In the genomic region with DNA sequence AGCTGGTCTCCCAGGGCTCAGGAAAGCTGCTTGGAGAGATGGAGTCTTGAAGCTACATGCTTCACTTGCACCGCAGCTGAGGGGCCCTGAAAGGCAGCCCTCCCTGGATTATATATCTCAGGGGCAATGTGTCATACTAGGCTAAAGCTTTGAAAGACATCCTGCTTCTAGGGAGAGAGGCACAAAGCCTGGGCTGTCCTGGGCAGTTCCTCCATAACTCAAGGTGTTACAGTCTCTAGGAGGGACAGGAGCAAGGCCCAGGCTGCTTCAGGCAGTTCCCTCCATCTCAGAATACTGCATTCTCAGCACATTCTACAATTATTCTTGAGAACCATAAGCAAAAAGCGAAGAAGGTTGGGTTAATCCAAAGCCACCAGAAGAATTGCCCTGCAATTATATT, we compare ENCODE assay signal across 19 cellular contexts. TPM values are rescaled to one million over a fixed set of nuclear protein-coding genes. Genes with fewer than 3 reads are reported as not detected.
DNase-seq lines count a peak whose midpoint lies in the region; ATAC-seq, FAIRE-seq and TF ChIP-seq lines count a peak whose summit lies in the region.
"Had no signal": no experiment of that assay in that cellular context is flagged by ENCODE, and none has a peak within 500 bp of the region (broad histone marks: within the 10 kb centered on the region; RNA-seq: fewer than 3 reads in every experiment).

No MANE protein-coding gene starts in this region.

- ATAC-seq in HepG2 = no peak
- ATAC-seq in right lobe of liver = no peak
- no peak for ATAC-seq in stimulated activated memory B cell treated with anti-CD40 and anti-IgM and Interleukin-4, amounts not matched to agents 10 μg/mL and 1 μg/mL and 100 μg/mL, for 72 hours
- ATAC-seq in activated CD8-positive, alpha-beta memory T cell treated with anti-CD3 and anti-CD28 coated beads, Interleukin-2, amount 10 ng/mL, durations not matched to agents 7 days and 5 days = no peak

- H2AFZ ChIP-seq in HepG2 (ENCODE audit: low read length) = no peak overlapping the region

- no peak for DNase-seq in HepG2 (ENCODE audit: low spot score)
- DNase-seq in right lobe of liver = no peak
- DNase-seq in left kidney (ENCODE audit: low read depth, low spot score) = peak; percentile 57
- no peak for DNase-seq in activated CD8-positive, alpha-beta memory T cell treated with anti-CD3 and anti-CD28 coated beads, Interleukin-2, amount 10 ng/mL, durations not matched to agents 7 days and 5 days
- DNase-seq in endodermal cell = no peak
- no peak for DNase-seq in G401 (ENCODE audit: low spot score)
- DNase-seq: CD4-positive, alpha-beta memory T cell; DMS153; DMS79; GF-D8; H9; KG1 had no signal

- intact Hi-C loops in HepG2 (cut with micrococcal nuclease; ENCODE audit: unreplicated experiment) (no loop called here), right lobe of liver (cut with DNase I) (no loop called here)

- 0% methylated on average over 2 of the region's 2 CpGs for WGBS in HepG2 (ENCODE audit: low lambda C conversion rate)
- 66% methylated on average over 2 of the region's 2 CpGs for WGBS in right lobe of liver (ENCODE audit: insufficient coverage, low coverage, low lambda C conversion rate, missing lambda C conversion rate)
- 81 to 100% methylated on average over 1 to 2 of the region's 2 CpGs for WGBS in endodermal cell (ENCODE audit: insufficient coverage in 1 of 2, insufficient read length in 1 of 2), 2 experiments

- TF ChIP-seq EP300 in HepG2 (IDR thresholded peaks at IDR 0.05; ENCODE audit: low read depth in 2 of 2, low read length in 2 of 2) = no peak
- TF ChIP-seq EP300 in HepG2 (CRISPR knock-in tag; IDR thresholded peaks at IDR 0.05; ENCODE audit: borderline replicate concordance) = no peak

- H3K9ac ChIP-seq in HepG2 (ENCODE audit: insufficient read depth, low read depth, low read length) = no peak overlapping the region
- no peak overlapping the region for H3K9ac ChIP-seq in endodermal cell (ENCODE audit: extremely low read depth, low read length, poor library complexity, severe bottlenecking)
- H3K9ac ChIP-seq: BLaER1 had no signal

- H3K36me3 ChIP-seq in HepG2 (replicated peaks in 1 of 2; ENCODE audit: control insufficient read depth in 1 of 2, insufficient read depth in 2 of 2, low read length in 2 of 2) = no peaks in the 10 kb centered on the region
- no peaks in the 10 kb centered on the region for H3K36me3 ChIP-seq in right lobe of liver
- H3K36me3 ChIP-seq in endodermal cell (ENCODE audit: control insufficient read depth, insufficient read depth, low read length) = no peaks in the 10 kb centered on the region
- H3K36me3 ChIP-seq: BLaER1 had no signal

- H3K9me3 Mint-ChIP-seq in stimulated activated memory B cell treated with anti-CD40 and anti-IgM and Interleukin-4, amounts not matched to agents 10 μg/mL and 1 μg/mL and 100 μg/mL, for 72 hours = peaks cover 6% of the 10 kb centered on the region
- no peaks in the 10 kb centered on the region for H3K9me3 Mint-ChIP-seq in activated CD8-positive, alpha-beta memory T cell treated with anti-CD3 and anti-CD28 coated beads, Interleukin-2, amount 10 ng/mL, durations not matched to agents 7 days and 5 days (ENCODE audit: low read depth)
- H3K9me3 Mint-ChIP-seq in endodermal cell = peaks cover 4% of the 10 kb centered on the region
- H3K9me3 Mint-ChIP-seq: IgD-negative memory B cell had no signal

- no TSS peak for BruUV-seq in HepG2 (replicated peaks; lab: Mats Ljungman, UMichigan)

- no peaks in the 10 kb centered on the region for H3K27me3 Mint-ChIP-seq in stimulated activated memory B cell treated with anti-CD40 and anti-IgM and Interleukin-4, amounts not matched to agents 10 μg/mL and 1 μg/mL and 100 μg/mL, for 72 hours
- peaks cover 40% of the 10 kb centered on the region for H3K27me3 Mint-ChIP-seq in activated CD8-positive, alpha-beta memory T cell treated with anti-CD3 and anti-CD28 coated beads, Interleukin-2, amount 10 ng/mL, durations not matched to agents 7 days and 5 days
- H3K27me3 Mint-ChIP-seq in endodermal cell (ENCODE audit: insufficient read depth) = peaks cover 33% of the 10 kb centered on the region
- H3K27me3 Mint-ChIP-seq: IgD-negative memory B cell had no signal

- H3K27ac ChIP-seq in HepG2 (ENCODE audit: extremely low read length, insufficient read depth, low read length) = no peak overlapping the region
- no peak overlapping the region for H3K27ac ChIP-seq in right lobe of liver
- no peak overlapping the region for H3K27ac ChIP-seq in endodermal cell (ENCODE audit: low read depth, low read length)
- H3K27ac ChIP-seq: 22Rv1, BLaER1, HL-60 had no signal

- FAIRE-seq in HepG2 (lab: Jason Lieb, UNC) = no peak
- FAIRE-seq: H1 had no signal

- in situ Hi-C loops in HepG2 (cut with HindIII; ENCODE audit: extremely low pct_ligation_motif_present, low pct_unique_long_range_greater_than_20kb) = no loop called here
- in situ Hi-C loops in G401 (cut with HindIII; ENCODE audit: low sequenced_read_pairs) = no loop called here

- H3K79me2 ChIP-seq in HepG2 (ENCODE audit: insufficient read depth, low read length) = no peaks in the 10 kb centered on the region

- H3K4me1 Mint-ChIP-seq in stimulated activated memory B cell treated with anti-CD40 and anti-IgM and Interleukin-4, amounts not matched to agents 10 μg/mL and 1 μg/mL and 100 μg/mL, for 72 hours = peaks cover 49% of the 10 kb centered on the region
- H3K4me1 Mint-ChIP-seq in activated CD8-positive, alpha-beta memory T cell treated with anti-CD3 and anti-CD28 coated beads, Interleukin-2, amount 10 ng/mL, durations not matched to agents 7 days and 5 days = peaks cover 2% of the 10 kb centered on the region
- no peaks in the 10 kb centered on the region for H3K4me1 Mint-ChIP-seq in endodermal cell
- H3K4me1 Mint-ChIP-seq: CD14-positive monocyte; CD4-positive, alpha-beta memory T cell; H9 had no signal

- TF ChIP-seq POLR2A in HepG2 (IDR thresholded peaks at IDR 0.05; ENCODE audit: insufficient read depth in 1 of 2, low read depth in 2 of 2, low read length in 2 of 2) = no peak
- no peak for TF ChIP-seq POLR2A in right lobe of liver (IDR thresholded peaks at IDR 0.05)

- no peak overlapping the region for H3K4me2 ChIP-seq in HepG2 (ENCODE audit: low read depth, low read length)
- H3K4me2 ChIP-seq: BLaER1 had no signal

- H3K4me1 ChIP-seq in HepG2 (ENCODE audit: insufficient read depth, low read length) (no peaks in the 10 kb centered on the region), right lobe of liver (no peaks in the 10 kb centered on the region), endodermal cell (ENCODE audit: control insufficient read depth, insufficient read depth, low read length) (no peaks in the 10 kb centered on the region)
- H3K4me1 ChIP-seq: BLaER1 had no signal

- POLR2A ChIA-PET in HepG2 (lab: Yijun Ruan, JAX) = no interaction called here

- H3K4me3 Mint-ChIP-seq in stimulated activated memory B cell treated with anti-CD40 and anti-IgM and Interleukin-4, amounts not matched to agents 10 μg/mL and 1 μg/mL and 100 μg/mL, for 72 hours = no peak overlapping the region
- no peak overlapping the region for H3K4me3 Mint-ChIP-seq in activated CD8-positive, alpha-beta memory T cell treated with anti-CD3 and anti-CD28 coated beads, Interleukin-2, amount 10 ng/mL, durations not matched to agents 7 days and 5 days
- no peak overlapping the region for H3K4me3 Mint-ChIP-seq in endodermal cell
- H3K4me3 Mint-ChIP-seq: CD14-positive monocyte; CD4-positive, alpha-beta memory T cell; H9 had no signal

- no peak for TF ChIP-seq CTCF in HepG2 (CRISPR knock-in tag; IDR thresholded peaks at IDR 0.05)
- no peak for TF ChIP-seq CTCF in right lobe of liver (IDR thresholded peaks at IDR 0.05)
- TF ChIP-seq CTCF in endodermal cell (conservative IDR thresholded peaks at IDR 0.05) = no peak

- H3K27ac Mint-ChIP-seq in stimulated activated memory B cell treated with anti-CD40 and anti-IgM and Interleukin-4, amounts not matched to agents 10 μg/mL and 1 μg/mL and 100 μg/mL, for 72 hours = peak overlapping the region; percentile 73
- H3K27ac Mint-ChIP-seq in activated CD8-positive, alpha-beta memory T cell treated with anti-CD3 and anti-CD28 coated beads, Interleukin-2, amount 10 ng/mL, durations not matched to agents 7 days and 5 days = no peak overlapping the region
- no peak overlapping the region for H3K27ac Mint-ChIP-seq in endodermal cell
- H3K27ac Mint-ChIP-seq: CD14-positive monocyte; CD4-positive, alpha-beta memory T cell; H9; IgD-negative memory B cell had no signal

- H3K4me3 ChIP-seq in HepG2 (replicated peaks in 1 of 3; ENCODE audit: insufficient read depth in 1 of 3, low read depth in 2 of 3, low read length in 3 of 3) = no peak overlapping the region
- H3K4me3 ChIP-seq in right lobe of liver = no peak overlapping the region
- H3K4me3 ChIP-seq in endodermal cell (ENCODE audit: low read length) = no peak overlapping the region
- H3K4me3 ChIP-seq: BLaER1 had no signal

- H4K20me1 ChIP-seq in HepG2 (ENCODE audit: insufficient read depth, low read length) = no peaks in the 10 kb centered on the region
- H4K20me1 ChIP-seq: BLaER1 had no signal

- H3K27me3 ChIP-seq in HepG2 (ENCODE audit: control insufficient read depth in 1 of 2, insufficient read depth in 2 of 2, low read length in 2 of 2) = peaks cover 0 to 12% of the 10 kb centered on the region in 2 experiments; a peak in 1 of 5 replicates
- no peaks in the 10 kb centered on the region for H3K27me3 ChIP-seq in right lobe of liver
- peaks cover 13% of the 10 kb centered on the region for H3K27me3 ChIP-seq in endodermal cell (ENCODE audit: control insufficient read depth, insufficient read depth, low read length, poor library complexity, severe bottlenecking)
- H3K27me3 ChIP-seq: BLaER1 had no signal

- no peak for TF ChIP-seq RAD21 in HepG2 (CRISPR knock-in tag; IDR thresholded peaks at IDR 0.05)

- CTCF ChIA-PET in HepG2 (lab: Yijun Ruan, JAX; ENCODE audit: low intra/inter-chr PET ratio, low total read pairs) = no interaction called here
- CTCF ChIA-PET in activated CD8-positive, alpha-beta memory T cell treated with anti-CD3 and anti-CD28 coated beads, Interleukin-2, amount 10 ng/mL, durations not matched to agents 7 days and 5 days (lab: Charles Lee) = no interaction called here

- no peaks in the 10 kb centered on the region for H3K9me3 ChIP-seq in HepG2 (ENCODE audit: low read length)
- no peaks in the 10 kb centered on the region for H3K9me3 ChIP-seq in right lobe of liver
- no peaks in the 10 kb centered on the region for H3K9me3 ChIP-seq in endodermal cell (ENCODE audit: control insufficient read depth, low read length)
- H3K9me3 ChIP-seq: BLaER1 had no signal

- no peaks in the 10 kb centered on the region for H3K36me3 Mint-ChIP-seq in stimulated activated memory B cell treated with anti-CD40 and anti-IgM and Interleukin-4, amounts not matched to agents 10 μg/mL and 1 μg/mL and 100 μg/mL, for 72 hours
- no peaks in the 10 kb centered on the region for H3K36me3 Mint-ChIP-seq in activated CD8-positive, alpha-beta memory T cell treated with anti-CD3 and anti-CD28 coated beads, Interleukin-2, amount 10 ng/mL, durations not matched to agents 7 days and 5 days
- H3K36me3 Mint-ChIP-seq in endodermal cell (ENCODE audit: low read depth) = no peaks in the 10 kb centered on the region
- H3K36me3 Mint-ChIP-seq: CD14-positive monocyte; CD4-positive, alpha-beta memory T cell had no signal

RNA-seq across cellular contexts. Expression of a gene that starts 22.0 kb away (rescaled TPM):
- total RNA-seq in HepG2 (2016; rRNA removed; fragmentation: Illumina TruSeq; extraction: Trizol) (376 and 578 TPM in 2 replicates), right lobe of liver (100 to 1,000 TPM in 5 of 6 experiments, 10 to 100 TPM in 1; 87.9 to 187 (median 133) TPM), endodermal cell (10 to 100 TPM; 18.0 to 42.5 TPM)
- 169 TPM in 2 replicates for total RNA-seq in HepG2 (2016; cell fraction: cytosol; rRNA removed; fragmentation: Illumina TruSeq; extraction: Trizol; ENCODE audit: low read depth)
- 372 and 586 TPM in 2 replicates for total RNA-seq in HepG2 (2016; cell fraction: insoluble cytoplasmic fraction; rRNA removed; fragmentation: Illumina TruSeq; extraction: Trizol)
- total RNA-seq in HepG2 (2016; cell fraction: membrane; rRNA removed; fragmentation: Illumina TruSeq; extraction: Trizol) = 439 and 444 TPM in 2 replicates
- total RNA-seq in HepG2 (2016; cell fraction: nucleus; rRNA removed; fragmentation: Illumina TruSeq; extraction: Trizol) = 445 and 518 TPM in 2 replicates
- polyA plus RNA-seq in HepG2 (2011; rRNA removed) = 255 and 287 TPM in 2 replicates
- 252 and 289 TPM in 2 replicates for polyA plus RNA-seq in HepG2 (2011; cell fraction: cytosol; rRNA removed)
- polyA plus RNA-seq in HepG2 (2011; cell fraction: nucleus; rRNA removed) = 144 and 146 TPM in 2 replicates
- 246 and 286 TPM in 2 replicates for polyA plus RNA-seq in HepG2 (2012)
- 158 and 172 TPM in 2 replicates for polyA plus RNA-seq in HepG2 (2016; cell fraction: cytosol; fragmentation: Illumina TruSeq; extraction: Trizol; ENCODE audit: low read depth)
- polyA plus RNA-seq in HepG2 (2016; cell fraction: insoluble cytoplasmic fraction; fragmentation: Illumina TruSeq; extraction: Trizol; ENCODE audit: low read depth) = 267 and 268 TPM in 2 replicates
- 288 and 289 TPM in 2 replicates for polyA plus RNA-seq in HepG2 (2016; cell fraction: membrane; fragmentation: Illumina TruSeq; extraction: Trizol; ENCODE audit: low read depth)
- polyA plus RNA-seq in HepG2 (2016; cell fraction: nucleus; fragmentation: Illumina TruSeq; extraction: Trizol; ENCODE audit: insufficient read depth, low read depth) = 529 and 534 TPM in 2 replicates
- 99.9 and 291 TPM in 2 replicates for polyA minus RNA-seq in HepG2 (2011; rRNA and poly(A)+ RNA removed; ENCODE audit: low replicate concordance)
- 147 and 151 TPM in 2 replicates for polyA minus RNA-seq in HepG2 (2011; cell fraction: cytosol; rRNA and poly(A)+ RNA removed)
- polyA minus RNA-seq in HepG2 (2011; cell fraction: nucleus; rRNA and poly(A)+ RNA removed) = 104 and 118 TPM in 2 replicates
- 10 to 100 TPM; 27.7 to 45.4 TPM for total RNA-seq in activated CD8-positive, alpha-beta memory T cell treated with anti-CD3 and anti-CD28 coated beads, Interleukin-2, amount 10 ng/mL, durations not matched to agents 7 days and 5 days
- 91.8 TPM for polyA plus RNA-seq in endodermal cell (2013, experiment 1 of 2)
- 86.9 TPM for polyA plus RNA-seq in endodermal cell (2013, experiment 2 of 2)
- 250 and 311 TPM in 2 replicates for total RNA-seq in G401 (2014; rRNA removed; shearing (Covaris generic))
